14 cellular contexts compared by ENCODE assay signal in the genomic region with DNA sequence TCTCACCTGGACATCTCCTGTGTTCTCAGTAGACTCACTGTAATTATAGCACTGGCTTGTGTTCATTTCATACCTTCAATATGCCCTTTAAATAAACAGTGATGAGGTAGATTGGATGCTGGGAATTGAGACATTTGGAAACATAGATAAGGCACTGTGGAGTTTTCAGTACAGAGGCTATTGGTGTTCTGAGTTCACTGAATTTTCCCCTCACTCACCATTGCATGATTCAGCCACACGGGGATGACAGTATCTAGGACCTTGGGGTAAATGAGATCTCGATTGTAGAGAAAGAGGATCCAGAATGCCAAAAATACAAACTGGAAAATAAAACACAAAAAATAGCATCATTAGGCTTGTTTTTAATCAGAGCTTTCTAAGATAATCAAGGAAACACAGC. TPM values are rescaled to one million over a fixed set of nuclear protein-coding genes. Genes with fewer than 3 reads are reported as not detected.
DNase-seq lines count a peak whose midpoint lies in the region; ATAC-seq, FAIRE-seq and TF ChIP-seq lines count a peak whose summit lies in the region.
"Had no signal": no experiment of that assay in that cellular context is flagged by ENCODE, and none has a peak within 500 bp of the region (broad histone marks: within the 10 kb centered on the region; RNA-seq: fewer than 3 reads in every experiment).

No MANE protein-coding gene starts in this region.

- peaks cover 87% of the 10 kb centered on the region for H3K4me1 Mint-ChIP-seq in HFFc6 (ENCODE audit: low read depth)
- H3K4me1 Mint-ChIP-seq in natural killer cell = no peaks in the 10 kb centered on the region

- BruUV-seq in GM12878 (replicated peaks; lab: Mats Ljungman, UMichigan) = no TSS peak

- SMC1A ChIA-PET in GM12878 (lab: Charles Lee; ENCODE audit: uncharacterized antibody, unreplicated experiment) = interaction anchor here (0.8 to 3.8 kb wide), 7 partner anchors 11 to 192 kb away, joined by 3 to 14 read pairs (median 4); no protein-coding TSS in a partner anchor

- intact Hi-C loops in GM12878 (cut with micrococcal nuclease; ENCODE audit: unreplicated experiment) = no loop called here
- intact Hi-C loops in natural killer cell (cut with micrococcal nuclease) = no loop called here

- no peaks in the 10 kb centered on the region for H3K79me2 ChIP-seq in GM12878 (ENCODE audit: control insufficient read depth, insufficient read depth, low read length)

- H3K27me3 ChIP-seq in GM12878 (replicated peaks in 1 of 2; ENCODE audit: control insufficient read depth in 2 of 2, insufficient read depth in 2 of 2, low read length in 1 of 2) = no peaks in the 10 kb centered on the region

- H2AFZ ChIP-seq in GM12878 (ENCODE audit: control insufficient read depth, low read depth, low read length) = no peak overlapping the region

- H3K9ac ChIP-seq in GM12878 (ENCODE audit: control insufficient read depth, insufficient read depth, low read length) = no peak overlapping the region

- WGBS in GM12878 (ENCODE audit: insufficient coverage, insufficient replicate concordance, low lambda C conversion rate, missing lambda C conversion rate) = 0% methylated on average over 2 of the region's 2 CpGs

- H3K27ac Mint-ChIP-seq in HFFc6 (peak overlapping the region; percentile 86), natural killer cell (no peak overlapping the region)
- H3K27ac Mint-ChIP-seq: activated CD4-positive, alpha-beta T cell treated with anti-CD3 and anti-CD28 coated beads for 36 hours; activated T-helper 1 cell treated with anti-CD3 and anti-CD28 coated beads, Interleukin-12 subunit alpha, Interleukin-12 subunit beta, Interleukin-2, Interleukin-4 antibody, amounts not matched to agents 30 ng/mL and 10 ng/mL and 1 ng/mL, durations not matched to agents 14 hours and 24 hours and 36 hours had no signal

- H3K4me3 Mint-ChIP-seq in HFFc6 (peak overlapping the region; percentile 18), natural killer cell (no peak overlapping the region)
- H3K4me3 Mint-ChIP-seq: activated CD4-positive, alpha-beta T cell treated with anti-CD3 and anti-CD28 coated beads for 36 hours; activated T-helper 1 cell treated with anti-CD3 and anti-CD28 coated beads, Interleukin-12 subunit alpha, Interleukin-12 subunit beta, Interleukin-2, Interleukin-4 antibody, amounts not matched to agents 30 ng/mL and 10 ng/mL and 1 ng/mL, durations not matched to agents 14 hours and 24 hours and 36 hours had no signal

- H3K36me3 Mint-ChIP-seq in HFFc6 (ENCODE audit: low read depth) (no peaks in the 10 kb centered on the region), natural killer cell (no peaks in the 10 kb centered on the region)

- H3K9me3 Mint-ChIP-seq in HFFc6 (no peaks in the 10 kb centered on the region), natural killer cell (no peaks in the 10 kb centered on the region)
- H3K9me3 Mint-ChIP-seq: activated T-helper 1 cell treated with anti-CD3 and anti-CD28 coated beads, Interleukin-12 subunit alpha, Interleukin-12 subunit beta, Interleukin-2, Interleukin-4 antibody, amounts not matched to agents 30 ng/mL and 10 ng/mL and 1 ng/mL, durations not matched to agents 14 hours and 24 hours and 36 hours had no signal

- no peak overlapping the region for H3K27ac ChIP-seq in GM12878 (ENCODE audit: control insufficient read depth, insufficient read depth)

- H3K9me3 ChIP-seq in GM12878 (replicated peaks; ENCODE audit: control insufficient read depth, insufficient read depth, low read length) = no peaks in the 10 kb centered on the region

- DNase-seq in A172 (ENCODE audit: low spot score) = peak; percentile 35
- DNase-seq in HFFc6 = no peak
- no peak for DNase-seq in GM12878 (ENCODE audit: low read depth, low spot score)
- DNase-seq in iris pigment epithelial cell (ENCODE audit: low read depth) = peak; percentile 45
- no peak for DNase-seq in natural killer cell
- DNase-seq in stimulated activated CD4-positive, alpha-beta T cell treated with anti-CD3 and anti-CD28 coated beads, Interleukin-12 subunit alpha, Interleukin-12 subunit beta, amount 100 ng/mL, for 4 hours = no peak
- DNase-seq in KBM-7 = no peak
- DNase-seq in activated naive CD4-positive, alpha-beta T cell treated with Interleukin-2 at 50 U/mL for 16 hours = no peak
- DNase-seq: activated CD4-positive, alpha-beta T cell treated with anti-CD3 and anti-CD28 coated beads for 36 hours; cerebellar nuclear complex; NCI-H2081 treated with DMSO at 0.1 percent for 48 hours had no signal

- H4K20me1 ChIP-seq in GM12878 (ENCODE audit: control insufficient read depth, insufficient read depth) = no peaks in the 10 kb centered on the region

- H3K27me3 Mint-ChIP-seq in HFFc6 (ENCODE audit: insufficient read depth) (peaks cover 2% of the 10 kb centered on the region; the same call in 1 of the 2 replicates), natural killer cell (ENCODE audit: low read depth in 2 of 2) (peaks cover 5 to 39% of the 10 kb centered on the region in 2 donors)
- H3K27me3 Mint-ChIP-seq: activated CD4-positive, alpha-beta T cell treated with anti-CD3 and anti-CD28 coated beads for 36 hours had no signal

- no peak overlapping the region for H3K4me2 ChIP-seq in GM12878 (ENCODE audit: control insufficient read depth, insufficient read depth)

- H3K36me3 ChIP-seq in GM12878 (ENCODE audit: control insufficient read depth in 2 of 2, insufficient read depth in 2 of 2, low read length in 1 of 2) = no peaks in the 10 kb centered on the region

- ATAC-seq in GM12878 (no peak), natural killer cell (no peak)
- ATAC-seq: activated CD4-positive, alpha-beta T cell treated with anti-CD3 and anti-CD28 coated beads for 36 hours had no signal

- peaks cover 11% of the 10 kb centered on the region for H3K4me1 ChIP-seq in GM12878 (ENCODE audit: control insufficient read depth, insufficient read depth, low read length)

- no peak for TF ChIP-seq EP300 in GM12878 (IDR thresholded peaks at IDR 0.05; ENCODE audit: borderline replicate concordance in 1 of 2, control insufficient read depth in 1 of 2, low read depth in 2 of 2, low read length in 2 of 2)

- H3K4me3 ChIP-seq in GM12878 = no peak overlapping the region

- POLR2A ChIA-PET in GM12878 (lab: Charles Lee) = interaction anchor here (1.1 to 1.5 kb wide), 2 partner anchors 8 to 10 kb away, joined by 3 read pairs; no protein-coding TSS in a partner anchor

- TF ChIP-seq RAD21 in GM12878 (IDR thresholded peaks at IDR 0.05; ENCODE audit: insufficient read depth, low read depth, low read length) = peak; percentile 64

- in situ Hi-C loops in GM12878 (cut with MboI) (no loop called here), KBM-7 (cut with MboI; ENCODE audit: low pct_unique_long_range_greater_than_20kb, low sequenced_read_pairs) (no loop called here)

- FAIRE-seq in GM12878 (lab: Jason Lieb, UNC) = peak; percentile 88
- FAIRE-seq: urothelium cell line had no signal

- RAD21 ChIA-PET in GM12878 (lab: Charles Lee; ENCODE audit: unreplicated experiment) = no interaction called here

- CTCF ChIA-PET in GM12878 (lab: Yijun Ruan, JAX) = interaction anchor here (1.0 kb wide), 1 partner anchor 188 kb away, joined by 3 read pairs; no protein-coding TSS in a partner anchor

- TF ChIP-seq CTCF in HFFc6 (IDR thresholded peaks at IDR 0.05) = peak; percentile 40
- no peak for TF ChIP-seq CTCF in GM12878 (IDR thresholded peaks at IDR 0.05 in 2 of 3, conservative IDR thresholded peaks at IDR 0.05 in 1 of 3; ENCODE audit: control insufficient read depth in 2 of 3, extremely low read depth in 1 of 3, insufficient read depth in 1 of 3, low read depth in 3 of 3, low read length in 3 of 3)
- no peak for TF ChIP-seq CTCF in natural killer cell (IDR thresholded peaks at IDR 0.05)

- no peak for TF ChIP-seq POLR2A in GM12878 (IDR thresholded peaks at IDR 0.05; ENCODE audit: low read depth, low read length)

TF ChIP-seq in GM12878, 131 proteins besides CTCF, POLR2A, EP300 and RAD21 (continues in another document):
- TF ChIP-seq SPI1 (IDR thresholded peaks at IDR 0.05; ENCODE audit: borderline replicate concordance, insufficient read depth, low read depth, low read length) (no peak), CREB1 (IDR thresholded peaks at IDR 0.05; ENCODE audit: low read depth) (no peak), TCF7 (IDR thresholded peaks at IDR 0.05; ENCODE audit: borderline replicate concordance) (no peak), SMAD5 (IDR thresholded peaks at IDR 0.05; ENCODE audit: low read depth) (no peak), ETV6 (conservative IDR thresholded peaks at IDR 0.05 in 1 of 2, IDR thresholded peaks at IDR 0.05 in 1 of 2; ENCODE audit: borderline replicate concordance in 1 of 2, low read depth in 1 of 2) (no peak), JUND (IDR thresholded peaks at IDR 0.05; ENCODE audit: low read depth, low read length) (no peak)

RNA-seq across cellular contexts. Expression of a gene that starts 12.5 kb away (rescaled TPM):
- 1.9 and 3.9 TPM in 2 replicates for total RNA-seq in A172 (2014; rRNA removed; shearing (Covaris generic))
- total RNA-seq in HFFc6 (2021; fragmentation: NEBNext Ultra II Directional; extraction: Animal tissue kit (Norgen Biotek cat#: 25700)) = under 1 TPM; 0.24 to 0.99 (median 0.84) TPM
- total RNA-seq in GM12878 (2013; cell fraction: nucleolus; rRNA removed) = 1.6 and 2.0 TPM in 2 replicates
- total RNA-seq in GM12878 (2014; rRNA removed) (1.4 and 2.2 TPM in 2 replicates), GM12878 (2014; rRNA removed; fragmentation: Illumina TruSeq; extraction: Trizol) (2.1 and 2.5 TPM in 2 replicates), GM12878 (2021) (1.7 and 2.5 TPM in 2 replicates), natural killer cell (1 to 10 TPM in 2 of 3 donors, not detected in 1; 1.1 to 1.5 TPM)
- 1.7 TPM for polyA plus RNA-seq in GM12878 (2011; ENCODE audit: low read depth)
- polyA plus RNA-seq in GM12878 (2011; rRNA removed) (0.10 and 0.14 TPM in 2 replicates), GM12878 (2014; fragmentation: Illumina TruSeq; extraction: Trizol) (1.7 and 2.1 TPM in 2 replicates), GM12878 (2014; fragmentation: Nextera tagmentation; extraction: Ambion mirVana) (1 to 10 TPM; 2.5 to 2.6 TPM), GM12878 (2014; rRNA removed) (1.3 and 2.2 TPM in 2 replicates), GM12878 (2016; fragmentation: Nextera tagmentation; extraction: Ambion mirVana) (under 1 TPM; 0.72 to 0.84 TPM)
- not detected in 2 replicates for polyA plus RNA-seq in GM12878 (2011; cell fraction: cytosol; rRNA removed)
- polyA plus RNA-seq in GM12878 (2011; cell fraction: nucleus; rRNA removed) = 0.47 and 0.52 TPM in 2 replicates
- 2.5 and 3.2 TPM in 2 replicates for polyA plus RNA-seq in GM12878 (2012)
- polyA minus RNA-seq in GM12878 (2011; rRNA and poly(A)+ RNA removed) = 0.10 TPM in 1 of 2 replicates, not detected in the other
- not detected in 2 replicates for polyA minus RNA-seq in GM12878 (2011; cell fraction: cytosol; rRNA and poly(A)+ RNA removed)
- polyA minus RNA-seq in GM12878 (2011; cell fraction: nucleus; rRNA and poly(A)+ RNA removed) = 0.12 and 0.29 TPM in 2 replicates
- polyA plus RNA-seq: neural cell had no signal

Comparison
In these comparisons a context has a peak if more than half of its experiments do, and no peak if none do; other contexts are left out.
1. DNase-seq: peak in A172 (single experiment) and iris pigment epithelial cell (single experiment); none in HFFc6 (single experiment), GM12878 (single experiment), natural killer cell (single experiment), stimulated activated CD4-positive, alpha-beta T cell treated with anti-CD3 and anti-CD28 coated beads, Interleukin-12 subunit alpha, Interleukin-12 subunit beta, amount 100 ng/mL, for 4 hours (single experiment), KBM-7 (single experiment) and activated naive CD4-positive, alpha-beta T cell treated with Interleukin-2 at 50 U/mL for 16 hours (single experiment).